Comparison of ENCODE assay signal across 10 cellular contexts in the genomic region with DNA sequence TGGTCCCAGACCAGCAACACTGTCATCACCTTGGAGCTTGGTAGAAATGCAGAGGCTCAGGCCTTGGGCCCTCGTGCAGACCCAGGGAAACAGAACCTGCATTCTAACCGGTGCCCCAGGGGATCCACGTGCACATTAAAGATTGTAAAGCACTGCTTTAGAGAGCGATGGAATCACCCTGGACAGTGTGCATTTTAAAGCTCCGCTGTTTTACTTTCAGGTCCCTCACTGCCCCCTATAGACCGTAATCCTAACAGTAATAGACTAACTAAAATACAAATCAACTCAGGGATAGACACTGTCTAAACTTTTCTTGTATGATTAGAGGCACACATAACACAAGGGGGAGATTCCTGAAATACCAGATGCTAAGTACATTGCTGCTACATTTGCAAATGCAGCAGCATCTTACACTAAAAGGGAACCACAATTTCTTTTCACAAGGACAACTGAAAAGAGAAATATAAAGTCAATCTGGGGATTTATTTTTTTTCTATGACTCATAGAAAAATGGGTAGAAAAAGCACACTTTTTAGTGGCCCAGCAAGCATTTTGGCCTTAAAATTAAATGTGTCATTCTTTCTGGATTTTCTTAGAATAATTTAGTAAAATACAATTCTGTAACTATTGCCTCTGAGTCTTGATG. TPM values are rescaled to one million over a fixed set of nuclear protein-coding genes. Genes with fewer than 3 reads are reported as not detected.
DNase-seq lines count a peak whose midpoint lies in the region; ATAC-seq and TF ChIP-seq lines count a peak whose summit lies in the region.
"Had no signal": no experiment of that assay in that cellular context is flagged by ENCODE, and none has a peak within 500 bp of the region (broad histone marks: within the 10 kb centered on the region; RNA-seq: fewer than 3 reads in every experiment).

No MANE protein-coding gene starts in this region.

- H3K9me2 ChIP-seq in Loucy (replicated peaks; ENCODE audit: low read depth, low read length) = no peaks in the 10 kb centered on the region

- H3K9ac ChIP-seq in Loucy (ENCODE audit: low read depth, low read length, poor library complexity, severe bottlenecking) (no peak overlapping the region), mesenchymal stem cell (ENCODE audit: low read length) (no peak overlapping the region)

- no peaks in the 10 kb centered on the region for H3K9me3 ChIP-seq in Loucy (ENCODE audit: insufficient read depth, low read depth, low read length)
- H3K9me3 ChIP-seq in mesenchymal stem cell (ENCODE audit: control insufficient read depth, low read length) = no peaks in the 10 kb centered on the region
- no peaks in the 10 kb centered on the region for H3K9me3 ChIP-seq in MG63
- H3K9me3 ChIP-seq: mucosa of descending colon had no signal

- H3K4me1 ChIP-seq in Loucy (ENCODE audit: insufficient read depth, low read length, poor library complexity, severe bottlenecking) = no peaks in the 10 kb centered on the region
- peaks cover 4% of the 10 kb centered on the region for H3K4me1 ChIP-seq in mesenchymal stem cell (ENCODE audit: control insufficient read depth, insufficient read depth, low read depth, low read length)

- no peak overlapping the region for H3K14ac ChIP-seq in mesenchymal stem cell (ENCODE audit: low read length in 2 of 2)

- H3K79me2 ChIP-seq in Loucy (ENCODE audit: insufficient read depth, low read length) = no peaks in the 10 kb centered on the region

- WGBS in mesenchymal stem cell = 24% methylated on average over 6 of the region's 6 CpGs

- H3K23ac ChIP-seq in mesenchymal stem cell (ENCODE audit: low read length in 2 of 2) = no peak overlapping the region

- no peak overlapping the region for H2BK5ac ChIP-seq in mesenchymal stem cell (ENCODE audit: low read depth, low read length, poor library complexity, severe bottlenecking)

- TF ChIP-seq CTCF in Loucy (conservative IDR thresholded peaks at IDR 0.05; ENCODE audit: low read length) = peak; percentile 66

- no peak overlapping the region for H3K4me3 ChIP-seq in Loucy (ENCODE audit: low read length, poor library complexity, severe bottlenecking)
- H3K4me3 ChIP-seq in mesenchymal stem cell (ENCODE audit: insufficient read depth in 1 of 2, low read depth in 1 of 2, low read length in 2 of 2) = no peak overlapping the region
- H3K4me3 ChIP-seq in MG63 = no peak overlapping the region
- H3K4me3 ChIP-seq: mucosa of descending colon, SK-N-MC had no signal

- H3K4me2 ChIP-seq in Loucy (ENCODE audit: low read depth, low read length, poor library complexity, severe bottlenecking) (no peak overlapping the region), mesenchymal stem cell (ENCODE audit: low read length, poor library complexity, severe bottlenecking) (no peak overlapping the region)

- no peak for ATAC-seq in HG02938 (IDR thresholded peaks at IDR 0.05; ENCODE audit: unreplicated experiment)
- ATAC-seq in HG03354 (IDR thresholded peaks at IDR 0.05; ENCODE audit: poor library complexity, severe bottlenecking, unreplicated experiment) = no peak
- ATAC-seq: mucosa of descending colon had no signal

- H4K91ac ChIP-seq in mesenchymal stem cell (ENCODE audit: low read length) = no peak overlapping the region

- H2AK5ac ChIP-seq in mesenchymal stem cell (ENCODE audit: low read length, severe bottlenecking) = no peak overlapping the region

- H3K27ac ChIP-seq in mesenchymal stem cell (ENCODE audit: low read length, poor library complexity, severe bottlenecking) = no peak overlapping the region
- H3K27ac ChIP-seq: SK-N-MC had no signal

- H3K36me3 ChIP-seq in Loucy (ENCODE audit: insufficient read depth, low read length) (no peaks in the 10 kb centered on the region), mesenchymal stem cell (ENCODE audit: control insufficient read depth in 1 of 2, insufficient read depth in 2 of 2, low read depth in 1 of 2, low read length in 2 of 2) (no peaks in the 10 kb centered on the region), MG63 (no peaks in the 10 kb centered on the region)

- no peak overlapping the region for H2BK15ac ChIP-seq in mesenchymal stem cell (ENCODE audit: low read depth, poor library complexity, severe bottlenecking)

- no peak overlapping the region for H2BK120ac ChIP-seq in mesenchymal stem cell (ENCODE audit: low read depth, low read length)

- H2BK12ac ChIP-seq in mesenchymal stem cell (ENCODE audit: low read length in 2 of 2) = no peak overlapping the region

- peak; percentile 50 for DNase-seq in Daoy (ENCODE audit: low read depth)
- DNase-seq in T47D (ENCODE audit: low read depth in 1 of 2, low spot score in 1 of 2) = peak; percentile 16 to 64
- peak; percentile 51 for DNase-seq in mesenchymal stem cell
- DNase-seq in NCI-H2171 treated with DMSO at 0.1 percent for 48 hours (lab: John Stamatoyannopoulos, UW) = no peak
- DNase-seq in MG63 = no peak

- no peaks in the 10 kb centered on the region for H4K20me1 ChIP-seq in Loucy (ENCODE audit: insufficient read depth, low read length, poor library complexity, severe bottlenecking)

- H3K79me1 ChIP-seq in mesenchymal stem cell (replicated peaks; ENCODE audit: low read length, poor library complexity, severe bottlenecking) = no peaks in the 10 kb centered on the region

- no peak overlapping the region for H2AFZ ChIP-seq in Loucy (ENCODE audit: low read length)
- H2AFZ ChIP-seq in mesenchymal stem cell (ENCODE audit: low read depth, low read length) = no peak overlapping the region

- H4K8ac ChIP-seq in mesenchymal stem cell (ENCODE audit: low read length) = no peak overlapping the region

- no peak overlapping the region for H3K18ac ChIP-seq in mesenchymal stem cell (ENCODE audit: low read depth in 1 of 2, low read length in 2 of 2)

- in situ Hi-C loops in T47D (cut with HindIII; ENCODE audit: low pct_unique_long_range_greater_than_20kb, low sequenced_read_pairs) = no loop called here

- H3K4ac ChIP-seq in mesenchymal stem cell (ENCODE audit: low read depth in 1 of 2, low read length in 2 of 2) = no peak overlapping the region

- H3K27me3 ChIP-seq in Loucy (ENCODE audit: insufficient read depth, low read length, poor library complexity, severe bottlenecking) (no peaks in the 10 kb centered on the region), mesenchymal stem cell (ENCODE audit: control insufficient read depth in 1 of 2, insufficient read depth in 1 of 2, low read length in 2 of 2) (peaks cover 0 to 22% of the 10 kb centered on the region in 2 experiments), MG63 (no peaks in the 10 kb centered on the region)

- H3F3A ChIP-seq in Loucy (ENCODE audit: low read depth) = no peaks in the 10 kb centered on the region

RNA-seq across cellular contexts. Expression of a gene that starts 10.5 kb away (rescaled TPM):
- total RNA-seq in Daoy (2014; rRNA removed; shearing (Covaris generic)) = 0.21 and 1.4 TPM in 2 replicates
- polyA plus RNA-seq in mesenchymal stem cell (2013, experiment 1 of 2) = 0.04 TPM
- 0.03 TPM for polyA plus RNA-seq in mesenchymal stem cell (2013, experiment 2 of 2)
- total RNA-seq in MG63 (2014; rRNA removed; shearing (Covaris generic); ENCODE audit: low replicate concordance) = 0.15 and 2.4 TPM in 2 replicates

Comparison
In these comparisons a context has a peak if more than half of its experiments do, and no peak if none do; other contexts are left out.
1. DNase-seq: peak in Daoy (single experiment), T47D (2 of 2) and mesenchymal stem cell (single experiment); none in NCI-H2171 treated with DMSO at 0.1 percent for 48 hours (single experiment) and MG63 (single experiment).